ENCODE assay signal across 9 cellular contexts in the genomic region with DNA sequence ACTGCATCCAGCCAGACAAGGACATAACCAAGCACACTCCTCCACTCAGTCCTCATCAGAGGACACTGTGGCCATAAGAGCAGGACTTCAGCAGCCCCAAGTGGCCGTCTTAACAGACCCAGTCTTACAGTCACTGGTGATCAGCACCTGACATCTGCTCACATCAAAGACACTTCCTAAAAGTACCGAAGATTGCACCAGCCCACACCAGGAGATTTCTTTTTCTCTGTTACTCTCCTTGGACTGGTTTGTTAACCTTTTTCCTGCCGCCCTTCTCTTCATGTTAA. TPM values are rescaled to one million over a fixed set of nuclear protein-coding genes. Genes with fewer than 3 reads are reported as not detected.
DNase-seq lines count a peak whose midpoint lies in the region; ATAC-seq and TF ChIP-seq lines count a peak whose summit lies in the region.
"Had no signal": no experiment of that assay in that cellular context is flagged by ENCODE, and none has a peak within 500 bp of the region (broad histone marks: within the 10 kb centered on the region; RNA-seq: fewer than 3 reads in every experiment).

No MANE protein-coding gene starts in this region.

- no CpG with 5 or more reads among the region's 3 CpGs for WGBS in H9 (ENCODE audit: extremely low coverage, insufficient read length, low lambda C conversion rate)

- H2BK20ac ChIP-seq in H9 (ENCODE audit: low read depth, low read length, poor library complexity, severe bottlenecking), result no peak overlapping the region

- no peak overlapping the region for H2AK5ac ChIP-seq in H9 (ENCODE audit: insufficient read length, low read length)

- BruUV-seq in Caco-2 (replicated peaks; lab: Mats Ljungman, UMichigan), result no TSS peak

- no peaks in the 10 kb centered on the region for H3K27me3 Mint-ChIP-seq in Caco-2 (ENCODE audit: insufficient read depth, unreplicated experiment)
- peaks cover 38% of the 10 kb centered on the region for H3K27me3 Mint-ChIP-seq in H9 (ENCODE audit: low read depth)
- H3K27me3 Mint-ChIP-seq in activated T-helper 2 cell treated with anti-CD3 and anti-CD28 coated beads, Interferon-gamma antibody, Interleukin-2, Interleukin-4, amounts not matched to agents 10 μg/mL and 5 μg/mL and 100 μg/mL, durations not matched to agents 14 hours and 24 hours and 36 hours (ENCODE audit: low read depth), result no peaks in the 10 kb centered on the region

- H3K36me3 ChIP-seq in Caco-2 (ENCODE audit: control insufficient read depth, insufficient read depth, low read length) (no peaks in the 10 kb centered on the region), mucosa of stomach (ENCODE audit: control insufficient read depth, insufficient read depth, low read length) (no peaks in the 10 kb centered on the region)

- no peaks in the 10 kb centered on the region for H3K9me3 Mint-ChIP-seq in Caco-2 (ENCODE audit: unreplicated experiment)
- peaks cover 3 to 4% of the 10 kb centered on the region in 2 experiments for H3K9me3 Mint-ChIP-seq in H9
- H3K9me3 Mint-ChIP-seq in activated T-helper 2 cell treated with anti-CD3 and anti-CD28 coated beads, Interferon-gamma antibody, Interleukin-2, Interleukin-4, amounts not matched to agents 10 μg/mL and 5 μg/mL and 100 μg/mL, durations not matched to agents 14 hours and 24 hours and 36 hours, result no peaks in the 10 kb centered on the region

- no peak overlapping the region for H3K23ac ChIP-seq in H9 (ENCODE audit: insufficient read length, low read depth, low read length)

- no peak overlapping the region for H3K14ac ChIP-seq in H9 (ENCODE audit: insufficient read depth, low read length)

- H3K23me2 ChIP-seq in H9 (ENCODE audit: insufficient read length, low read depth, low read length, poor library complexity, severe bottlenecking), result peaks cover 8% of the 10 kb centered on the region

- H3K79me1 ChIP-seq in H9 (ENCODE audit: insufficient read depth, low read depth, low read length, poor library complexity, severe bottlenecking), result no peaks in the 10 kb centered on the region

- H3K9ac ChIP-seq in H9 (ENCODE audit: extremely low read depth, insufficient read length, low read length), result no peak overlapping the region
- peak overlapping the region; percentile 49 for H3K9ac ChIP-seq in mucosa of stomach (ENCODE audit: low read length)

- ATAC-seq in GM21717 (IDR thresholded peaks at IDR 0.05; ENCODE audit: unreplicated experiment), result no peak

- H3K56ac ChIP-seq in H9 (ENCODE audit: insufficient read length, low read depth, low read length), result no peak overlapping the region

- H3K18ac ChIP-seq in H9 (ENCODE audit: insufficient read length, low read depth, low read length), result no peak overlapping the region

- POLR2A ChIA-PET in Caco-2 (lab: Charles Lee), result no interaction called here

- H3K4me1 ChIP-seq in Caco-2 (no peaks in the 10 kb centered on the region), H9 (ENCODE audit: insufficient read depth, low read length) (peaks cover 3% of the 10 kb centered on the region; the same call in 1 of the 2 replicates), mucosa of stomach (ENCODE audit: control insufficient read depth, insufficient read depth, low read length) (peaks cover 18% of the 10 kb centered on the region)

- H3K4ac ChIP-seq in H9 (ENCODE audit: low read depth, low read length), result no peak overlapping the region

- no peaks in the 10 kb centered on the region for H3K27me3 ChIP-seq in Caco-2 (replicated peaks; ENCODE audit: control insufficient read depth, insufficient read depth, low read length)
- no peaks in the 10 kb centered on the region for H3K27me3 ChIP-seq in H9 (ENCODE audit: insufficient read depth, low read length)
- peaks cover 29% of the 10 kb centered on the region for H3K27me3 ChIP-seq in mucosa of stomach (ENCODE audit: control insufficient read depth, insufficient read depth, low read length)

- no peak overlapping the region for H4K91ac ChIP-seq in H9 (ENCODE audit: insufficient read length, low read depth, low read length)

- H3K27ac Mint-ChIP-seq in Caco-2 (ENCODE audit: unreplicated experiment), result no peak overlapping the region
- no peak overlapping the region for H3K27ac Mint-ChIP-seq in H9
- peak overlapping the region; percentile 80 for H3K27ac Mint-ChIP-seq in activated T-helper 2 cell treated with anti-CD3 and anti-CD28 coated beads, Interferon-gamma antibody, Interleukin-2, Interleukin-4, amounts not matched to agents 10 μg/mL and 5 μg/mL and 100 μg/mL, durations not matched to agents 14 hours and 24 hours and 36 hours

- no peak overlapping the region for H3K4me3 ChIP-seq in Caco-2 (ENCODE audit: low read depth, low read length)
- H3K4me3 ChIP-seq in mucosa of stomach (ENCODE audit: low read length), result no peak overlapping the region

- no peaks in the 10 kb centered on the region for H3K9me3 ChIP-seq in Caco-2
- no peaks in the 10 kb centered on the region for H3K9me3 ChIP-seq in H9 (ENCODE audit: control insufficient read depth, low read depth, low read length)
- no peaks in the 10 kb centered on the region for H3K9me3 ChIP-seq in mucosa of stomach (ENCODE audit: control insufficient read depth, low read length)

- no peak overlapping the region for H2BK5ac ChIP-seq in H9 (ENCODE audit: insufficient read length, low read length)

- CTCF ChIA-PET in Caco-2 (lab: Charles Lee), result interaction anchor here (0.6 to 1.2 kb wide), 2 partner anchors 35 to 38 kb away, joined by 3 to 11 read pairs; no protein-coding TSS in a partner anchor

- no peak overlapping the region for H4K5ac ChIP-seq in H9 (ENCODE audit: insufficient read length, low read depth, low read length)

- intact Hi-C loops in Caco-2 (cut with micrococcal nuclease; ENCODE audit: unreplicated experiment), result loop anchor here (1.0 to 2.0 kb wide), 2 partner anchors 55 to 87 kb away; a partner anchor contains a TSS
- intact Hi-C loops in activated T-helper 2 cell treated with anti-CD3 and anti-CD28 coated beads, Interferon-gamma antibody, Interleukin-2, Interleukin-4, amounts not matched to agents 10 μg/mL and 5 μg/mL and 100 μg/mL, durations not matched to agents 14 hours and 24 hours and 36 hours (cut with micrococcal nuclease), result loop anchor here (5.0 kb wide), 1 partner anchor 90 kb away; a partner anchor contains a TSS

- H4K20me1 ChIP-seq in H9 (ENCODE audit: control insufficient read depth, insufficient read depth, insufficient read length), result no peaks in the 10 kb centered on the region

- H3K4me2 ChIP-seq in H9 (ENCODE audit: insufficient read depth, insufficient read length, low read length), result peak overlapping the region; percentile 41

- H2BK15ac ChIP-seq in H9 (ENCODE audit: low read depth, low read length), result no peak overlapping the region

- no peak overlapping the region for H2BK120ac ChIP-seq in H9 (ENCODE audit: low read depth, low read length, poor library complexity, severe bottlenecking)

- H3K36me3 Mint-ChIP-seq in Caco-2 (ENCODE audit: insufficient read depth, unreplicated experiment) (peaks cover 7% of the 10 kb centered on the region), H9 (ENCODE audit: insufficient read depth in 1 of 3, low read depth in 3 of 3) (no peaks in the 10 kb centered on the region)
- peaks cover 5% of the 10 kb centered on the region for H3K36me3 Mint-ChIP-seq in activated T-helper 2 cell treated with anti-CD3 and anti-CD28 coated beads, Interferon-gamma antibody, Interleukin-2, Interleukin-4, amounts not matched to agents 10 μg/mL and 5 μg/mL and 100 μg/mL, durations not matched to agents 14 hours and 24 hours and 36 hours (ENCODE audit: low read depth)

- no peak overlapping the region for H3K27ac ChIP-seq in H9 (ENCODE audit: insufficient read length, low read depth, low read length)

- no peak overlapping the region for H4K8ac ChIP-seq in H9 (replicated peaks; ENCODE audit: insufficient read length, low read depth, low read length)

- H3K79me2 ChIP-seq in H9 (ENCODE audit: insufficient read depth, low read length), result no peaks in the 10 kb centered on the region

- no peak overlapping the region for H2BK12ac ChIP-seq in H9 (ENCODE audit: insufficient read length, low read depth, low read length)

- H3K4me1 Mint-ChIP-seq in Caco-2 (ENCODE audit: low read depth, unreplicated experiment) (no peaks in the 10 kb centered on the region), H9 (peaks cover 20 to 28% of the 10 kb centered on the region in 2 experiments)
- H3K4me1 Mint-ChIP-seq in activated T-helper 2 cell treated with anti-CD3 and anti-CD28 coated beads, Interferon-gamma antibody, Interleukin-2, Interleukin-4, amounts not matched to agents 10 μg/mL and 5 μg/mL and 100 μg/mL, durations not matched to agents 14 hours and 24 hours and 36 hours (ENCODE audit: low read depth), result peaks cover 66% of the 10 kb centered on the region

- H3K4me3 Mint-ChIP-seq in Caco-2 (ENCODE audit: unreplicated experiment), result peak overlapping the region; percentile 71
- peak overlapping the region; percentile 62 to 68 for H3K4me3 Mint-ChIP-seq in H9
- H3K4me3 Mint-ChIP-seq in activated T-helper 2 cell treated with anti-CD3 and anti-CD28 coated beads, Interferon-gamma antibody, Interleukin-2, Interleukin-4, amounts not matched to agents 10 μg/mL and 5 μg/mL and 100 μg/mL, durations not matched to agents 14 hours and 24 hours and 36 hours (ENCODE audit: low read depth), result peak overlapping the region; percentile 66

- peak in 1 of 2 experiments; percentile 20 for DNase-seq in Caco-2
- no peak for DNase-seq in H9
- DNase-seq in activated T-helper 2 cell treated with anti-CD3 and anti-CD28 coated beads, Interferon-gamma antibody, Interleukin-2, Interleukin-4, amounts not matched to agents 10 μg/mL and 5 μg/mL and 100 μg/mL, durations not matched to agents 14 hours and 24 hours and 36 hours (ENCODE audit: low spot score), result no peak
- DNase-seq in T1000 (lab: John Stamatoyannopoulos, UW), result no peak
- DNase-seq in stimulated activated CD4-positive, alpha-beta T cell treated with anti-CD3 and anti-CD28 coated beads, Interleukin-12 subunit alpha, Interleukin-12 subunit beta, amount 100 ng/mL, for 4 hours, result no peak
- DNase-seq: activated CD8-positive, alpha-beta memory T cell treated with anti-CD3 and anti-CD28 coated beads, Interleukin-2, amount 50 U/mL, for 48 hours; NCI-H526 had no signal

- no peak overlapping the region for H3T11ph ChIP-seq in H9 (ENCODE audit: low read length)

- TF ChIP-seq CTCF in Caco-2 (IDR thresholded peaks at IDR 0.05; ENCODE audit: insufficient read depth in 1 of 2, low read depth in 1 of 2, low read length in 1 of 2, severe bottlenecking in 1 of 2, unreplicated experiment in 1 of 2) (no peak), H9 (conservative IDR thresholded peaks at IDR 0.05) (no peak)

- no peak overlapping the region for H2AFZ ChIP-seq in H9 (ENCODE audit: low read length)

RNA-seq across cellular contexts. Expression of a gene that starts 44.1 kb away (rescaled TPM):
- total RNA-seq in Caco-2 (2022), result 80.5 and 90.0 TPM in 2 replicates
- total RNA-seq in H9 (2021), result 50.9 and 51.4 TPM in 2 replicates
- total RNA-seq in activated T-helper 2 cell treated with anti-CD3 and anti-CD28 coated beads, Interferon-gamma antibody, Interleukin-2, Interleukin-4, amounts not matched to agents 10 μg/mL and 5 μg/mL and 100 μg/mL, durations not matched to agents 14 hours and 24 hours and 36 hours, result 90.7 and 92.4 TPM in 2 replicates

RNA-seq across cellular contexts. Expression of a gene that starts 52.0 kb away (rescaled TPM):
- total RNA-seq in Caco-2 (2022) (not detected in 2 replicates), H9 (2021) (not detected in 2 replicates)
- total RNA-seq in activated T-helper 2 cell treated with anti-CD3 and anti-CD28 coated beads, Interferon-gamma antibody, Interleukin-2, Interleukin-4, amounts not matched to agents 10 μg/mL and 5 μg/mL and 100 μg/mL, durations not matched to agents 14 hours and 24 hours and 36 hours, result 101 and 117 TPM in 2 replicates

Comparison
In these comparisons a context has a peak if more than half of its experiments do, and no peak if none do; other contexts are left out.
1. RNA of a gene that starts 52.0 kb away (total RNA-seq): 101 to 117 TPM in activated T-helper 2 cell treated with anti-CD3 and anti-CD28 coated beads, Interferon-gamma antibody, Interleukin-2, Interleukin-4, amounts not matched to agents 10 μg/mL and 5 μg/mL and 100 μg/mL, durations not matched to agents 14 hours and 24 hours and 36 hours; not detected in Caco-2 and not detected in H9; every median in the first group is over 100 times any median in the second.
2. Peak in every context shown above with its lines, with median percentiles within 50 percentile points of each other: H3K4me3 Mint-ChIP-seq.